ENCODE assay signal across 26 cellular contexts in genomic region chr4:53680168-53680567, GRCh38.
"Had no signal": no experiment of that assay in that cellular context is flagged by ENCODE, and none has a peak within 500 bp of the region (broad histone marks: within the 10 kb centered on the region; RNA-seq: fewer than 3 reads in every experiment).

No MANE protein-coding gene starts in this region.

- ATAC-seq: left colon; mucosa of descending colon; naive thymus-derived CD4-positive, alpha-beta T cell; natural killer cell treated with Interleukin-12 subunit alpha and Interleukin-12 subunit beta and Interleukin-15 and Interleukin-18, amount 100 ng/mL, for 72 hours; stimulated activated memory B cell treated with anti-CD40 and anti-IgM and Interleukin-4, amounts not matched to agents 10 μg/mL and 1 μg/mL and 100 μg/mL, for 72 hours; stimulated activated naive CD8-positive, alpha-beta T cell treated with anti-CD3 and anti-CD28 coated beads, Interleukin-15, amount 100 ng/mL, for 72 hours had no signal

- H3K36me3 ChIP-seq: left ventricle myocardium inferior, ovary, right atrium auricular region, right lobe of liver, tibial nerve, upper lobe of left lung, vagina had no signal

- FAIRE-seq: islet of Langerhans, kidney had no signal

- H3K4me3 ChIP-seq: left ventricle myocardium inferior, lung, mucosa of descending colon, ovary, right atrium auricular region, right lobe of liver, smooth muscle cell, tibial nerve, upper lobe of left lung, vagina had no signal

- H3K27ac ChIP-seq: left ventricle myocardium inferior, ovary, right atrium auricular region, right lobe of liver, tibial nerve, upper lobe of left lung, vagina had no signal

- H3K27me3 ChIP-seq: ovary, right atrium auricular region, right lobe of liver, tibial nerve, upper lobe of left lung, vagina had no signal

- DNase-seq: hippocampal formation; kidney; left colon; left ventricle myocardium inferior; midbrain; mucosa of descending colon; naive thymus-derived CD4-positive, alpha-beta T cell; ovary; right lobe of liver; stimulated activated CD4-positive, alpha-beta T cell treated with anti-CD3 and anti-CD28 coated beads, Interleukin-1b, Interleukin-23, amount 100 ng/mL, for 48 hours; stimulated activated CD4-positive, alpha-beta T cell treated with anti-CD3 and anti-CD28 coated beads, Interleukin-2, amount 100 ng/mL, for 48 hours; stimulated activated CD4-positive, alpha-beta T cell treated with anti-CD3 and anti-CD28 coated beads, Interleukin-4, amount 100 ng/mL, for 4 hours; stimulated activated CD8-positive, alpha-beta memory T cell treated with anti-CD3 and anti-CD28 coated beads, Interleukin-4, amount 100 ng/mL, for 48 hours; stimulated activated naive CD4-positive, alpha-beta T cell treated with Interleukin-2 at 50 U/mL for 16 hours; stimulated activated naive CD8-positive, alpha-beta T cell treated with anti-CD3 and anti-CD28 coated beads, Interleukin-15, amount 100 ng/mL, for 72 hours; substantia nigra; upper lobe of left lung had no signal

- H3K4me1 Mint-ChIP-seq: stimulated activated memory B cell treated with anti-CD40 and anti-IgM and Interleukin-4, amounts not matched to agents 10 μg/mL and 1 μg/mL and 100 μg/mL, for 72 hours; stimulated activated naive CD8-positive, alpha-beta T cell treated with anti-CD3 and anti-CD28 coated beads, Interleukin-15, amount 100 ng/mL, for 72 hours had no signal

- H3K36me3 Mint-ChIP-seq: naive thymus-derived CD4-positive, alpha-beta T cell; natural killer cell treated with Interleukin-12 subunit alpha and Interleukin-12 subunit beta and Interleukin-15 and Interleukin-18, amount 100 ng/mL, for 72 hours had no signal

- H3K27ac Mint-ChIP-seq: naive thymus-derived CD4-positive, alpha-beta T cell; natural killer cell treated with Interleukin-12 subunit alpha and Interleukin-12 subunit beta and Interleukin-15 and Interleukin-18, amount 100 ng/mL, for 72 hours; progenitor cell of endocrine pancreas; stimulated activated memory B cell treated with anti-CD40 and anti-IgM and Interleukin-4, amounts not matched to agents 10 μg/mL and 1 μg/mL and 100 μg/mL, for 72 hours; stimulated activated naive CD8-positive, alpha-beta T cell treated with anti-CD3 and anti-CD28 coated beads, Interleukin-15, amount 100 ng/mL, for 72 hours had no signal

- H3K4me2 ChIP-seq: smooth muscle cell had no signal

- H3K27me3 Mint-ChIP-seq: stimulated activated memory B cell treated with anti-CD40 and anti-IgM and Interleukin-4, amounts not matched to agents 10 μg/mL and 1 μg/mL and 100 μg/mL, for 72 hours had no signal

- H3K4me3 Mint-ChIP-seq: naive thymus-derived CD4-positive, alpha-beta T cell; natural killer cell treated with Interleukin-12 subunit alpha and Interleukin-12 subunit beta and Interleukin-15 and Interleukin-18, amount 100 ng/mL, for 72 hours; stimulated activated memory B cell treated with anti-CD40 and anti-IgM and Interleukin-4, amounts not matched to agents 10 μg/mL and 1 μg/mL and 100 μg/mL, for 72 hours; stimulated activated naive CD8-positive, alpha-beta T cell treated with anti-CD3 and anti-CD28 coated beads, Interleukin-15, amount 100 ng/mL, for 72 hours had no signal

- H3K9me3 ChIP-seq: left ventricle myocardium inferior, mucosa of descending colon, ovary, right atrium auricular region, right lobe of liver, tibial nerve, upper lobe of left lung, vagina had no signal
